1 cellular context compared by ENCODE assay signal in genomic region chr1:235491644-235492043, GRCh38.
TF ChIP-seq lines count a peak whose summit lies in the region.

No MANE protein-coding gene starts in this region.

TF ChIP-seq in GM23338, 12 proteins besides CTCF, POLR2A, EP300 and RAD21 (continued from another document):
- TF ChIP-seq REST (IDR thresholded peaks at IDR 0.05; ENCODE audit: unreplicated experiment) (no peak), EZH2 (IDR thresholded peaks at IDR 0.05; ENCODE audit: low read depth, unreplicated experiment) (no peak), POLR2AphosphoS5 (IDR thresholded peaks at IDR 0.05; ENCODE audit: low read depth) (no peak), ZNF462 (CRISPR knock-in tag; IDR thresholded peaks at IDR 0.05) (no peak), ZNF114 (CRISPR knock-in tag; IDR thresholded peaks at IDR 0.05) (no peak), CREB1 (CRISPR knock-in tag; IDR thresholded peaks at IDR 0.05; ENCODE audit: low read depth) (no peak), EZH2phosphoT487 (IDR thresholded peaks at IDR 0.05; ENCODE audit: unreplicated experiment) (no peak), ZNF331 (CRISPR knock-in tag; IDR thresholded peaks at IDR 0.05; ENCODE audit: low read depth) (no peak), STAT1 (IDR thresholded peaks at IDR 0.05; ENCODE audit: unreplicated experiment) (no peak), JUNB (IDR thresholded peaks at IDR 0.05; ENCODE audit: unreplicated experiment) (no peak), NANOG (IDR thresholded peaks at IDR 0.05; ENCODE audit: borderline replicate concordance) (no peak)
